Comparison of ENCODE assay signal across 8 cellular contexts in the genomic region with DNA sequence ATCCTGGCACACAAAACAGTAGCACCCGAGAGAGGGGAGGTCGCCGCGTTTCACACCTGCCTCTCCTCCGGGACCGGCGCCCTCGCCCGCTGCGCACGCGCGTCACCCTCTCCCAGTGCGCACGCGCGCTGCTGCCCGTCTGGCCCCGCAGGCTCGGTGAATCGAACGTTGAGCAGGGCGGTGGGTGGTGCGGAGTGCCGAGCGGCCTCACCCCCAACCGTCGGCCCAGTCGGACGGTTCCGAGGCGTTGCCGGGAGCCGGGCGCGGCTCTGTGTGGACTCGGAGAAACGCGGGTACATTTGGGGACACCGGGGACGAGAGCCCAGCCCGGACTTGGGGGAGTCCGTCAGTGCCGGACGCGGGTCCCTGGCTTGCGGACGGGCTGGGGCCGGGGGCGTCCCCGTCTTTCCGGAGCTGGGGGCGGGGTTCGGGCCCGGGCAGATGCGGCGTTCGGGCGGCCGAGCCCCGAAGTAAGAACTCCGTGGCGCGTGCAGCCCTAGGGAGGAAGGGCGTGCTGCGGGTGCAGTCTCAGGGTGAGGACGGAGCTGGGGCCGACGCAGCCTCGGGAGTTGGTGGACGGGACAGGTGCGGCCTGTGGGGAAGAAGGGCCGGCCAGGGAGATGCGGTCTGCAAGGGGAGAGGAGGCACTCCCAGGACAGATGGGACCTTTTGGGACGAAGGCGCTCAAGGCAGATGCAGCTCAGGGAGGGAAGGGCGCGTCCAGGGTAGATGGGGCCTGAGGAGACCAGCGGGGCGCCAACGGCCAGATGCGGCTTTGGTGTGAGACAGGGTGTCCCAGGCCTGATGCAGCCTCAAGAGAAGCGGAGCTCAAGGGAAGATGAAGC. TPM values are rescaled to one million over a fixed set of nuclear protein-coding genes. Genes with fewer than 3 reads are reported as not detected.
DNase-seq lines count a peak whose midpoint lies in the region; ATAC-seq and TF ChIP-seq lines count a peak whose summit lies in the region.

A gene with protein sequence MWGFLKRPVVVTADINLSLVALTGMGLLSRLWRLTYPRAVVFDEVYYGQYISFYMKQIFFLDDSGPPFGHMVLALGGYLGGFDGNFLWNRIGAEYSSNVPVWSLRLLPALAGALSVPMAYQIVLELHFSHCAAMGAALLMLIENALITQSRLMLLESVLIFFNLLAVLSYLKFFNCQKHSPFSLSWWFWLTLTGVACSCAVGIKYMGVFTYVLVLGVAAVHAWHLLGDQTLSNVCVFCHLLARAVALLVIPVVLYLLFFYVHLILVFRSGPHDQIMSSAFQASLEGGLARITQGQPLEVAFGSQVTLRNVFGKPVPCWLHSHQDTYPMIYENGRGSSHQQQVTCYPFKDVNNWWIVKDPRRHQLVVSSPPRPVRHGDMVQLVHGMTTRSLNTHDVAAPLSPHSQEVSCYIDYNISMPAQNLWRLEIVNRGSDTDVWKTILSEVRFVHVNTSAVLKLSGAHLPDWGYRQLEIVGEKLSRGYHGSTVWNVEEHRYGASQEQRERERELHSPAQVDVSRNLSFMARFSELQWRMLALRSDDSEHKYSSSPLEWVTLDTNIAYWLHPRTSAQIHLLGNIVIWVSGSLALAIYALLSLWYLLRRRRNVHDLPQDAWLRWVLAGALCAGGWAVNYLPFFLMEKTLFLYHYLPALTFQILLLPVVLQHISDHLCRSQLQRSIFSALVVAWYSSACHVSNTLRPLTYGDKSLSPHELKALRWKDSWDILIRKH (plus strand): TSS at position 138 of the 845 bp plus-strand sequence. CDS start 1,301 bp downstream, outside the sequence.

- peaks cover 22% of the 10 kb centered on the region for H3F3A ChIP-seq in SU-DHL-6 (ENCODE audit: insufficient read depth)

- H3K4me1 ChIP-seq in ovary (ENCODE audit: insufficient read depth) (peaks cover 10% of the 10 kb centered on the region), thymus (ENCODE audit: control insufficient read depth, insufficient read depth, low read length) (peaks cover 26% of the 10 kb centered on the region)

- H3K36me3 Mint-ChIP-seq in activated naive CD8-positive, alpha-beta T cell treated with anti-CD3 and anti-CD28 coated beads, Interleukin-2, amount 10 ng/mL, durations not matched to agents 7 days and 5 days, result peaks cover 8% of the 10 kb centered on the region

- peak within 1 kb of the TSS; percentile 84 for H3K4me2 ChIP-seq in SU-DHL-6 (ENCODE audit: low read depth, low read length, poor library complexity, severe bottlenecking)

- H3K27ac ChIP-seq in SU-DHL-6 (ENCODE audit: low read depth, low read length) (peak within 1 kb of the TSS; percentile 49), ovary (peak within 1 kb of the TSS in 1 of 2 donors; percentile 12), thymus (ENCODE audit: low read depth) (peak within 1 kb of the TSS; percentile 84)

- H3K9me2 ChIP-seq in SU-DHL-6 (replicated peaks; ENCODE audit: insufficient read depth, low read length), result no peaks in the 10 kb centered on the region

- H3K27me3 ChIP-seq in SU-DHL-6 (ENCODE audit: low read length), result no peaks in the 10 kb centered on the region
- H3K27me3 ChIP-seq in ovary, result no peaks in the 10 kb centered on the region
- no peaks in the 10 kb centered on the region for H3K27me3 ChIP-seq in thymus (ENCODE audit: control insufficient read depth, insufficient read depth)

- peak within 1 kb of the TSS; percentile 90 for H3K27ac Mint-ChIP-seq in activated naive CD8-positive, alpha-beta T cell treated with anti-CD3 and anti-CD28 coated beads, Interleukin-2, amount 10 ng/mL, durations not matched to agents 7 days and 5 days

- H3K36me3 ChIP-seq in SU-DHL-6 (ENCODE audit: low read length) (no peaks in the 10 kb centered on the region), ovary (no peaks in the 10 kb centered on the region), thymus (ENCODE audit: control insufficient read depth, insufficient read depth) (peaks cover 25% of the 10 kb centered on the region)

- peak within 1 kb of the TSS; percentile 89 for H3K9ac ChIP-seq in SU-DHL-6 (ENCODE audit: low read length)

- CTCF ChIA-PET in HEK293T (lab: Yijun Ruan, JAX), result no interaction called here

- peaks cover 44% of the 10 kb centered on the region for H3K4me1 Mint-ChIP-seq in activated naive CD8-positive, alpha-beta T cell treated with anti-CD3 and anti-CD28 coated beads, Interleukin-2, amount 10 ng/mL, durations not matched to agents 7 days and 5 days

- intact Hi-C loops in Right ventricle myocardium inferior (cut with DNase I) (no loop called here), ovary (cut with DNase I) (no loop called here)

- H3K9me3 ChIP-seq in SU-DHL-6 (ENCODE audit: insufficient read depth, low read length), result no peaks in the 10 kb centered on the region
- H3K9me3 ChIP-seq in ovary, result no peaks in the 10 kb centered on the region
- no peaks in the 10 kb centered on the region for H3K9me3 ChIP-seq in thymus (ENCODE audit: control insufficient read depth)

- TF ChIP-seq CTCF in NB4 (IDR thresholded peaks at IDR 0.05; ENCODE audit: low read depth, low read length) (no peak), SU-DHL-6 (IDR thresholded peaks at IDR 0.05; ENCODE audit: insufficient read depth, low read length, poor library complexity, severe bottlenecking) (no peak), ovary (IDR thresholded peaks at IDR 0.05) (no peak)

- DNase-seq in G401 (ENCODE audit: low spot score) (peak; percentile 81), HEK293T (ENCODE audit: extremely low spot score) (peak; percentile 97), NB4 (ENCODE audit: low read depth) (peak; percentile 85), Right ventricle myocardium inferior (ENCODE audit: missing footprints) (peak; percentile 93), ovary (peak; percentile 86 to 92 (median 89))
- DNase-seq in activated naive CD8-positive, alpha-beta T cell treated with anti-CD3 and anti-CD28 coated beads, Interleukin-2, amount 10 ng/mL, durations not matched to agents 7 days and 5 days, result peak; percentile 92

- no peaks in the 10 kb centered on the region for H3K27me3 Mint-ChIP-seq in activated naive CD8-positive, alpha-beta T cell treated with anti-CD3 and anti-CD28 coated beads, Interleukin-2, amount 10 ng/mL, durations not matched to agents 7 days and 5 days

- H3K4me3 ChIP-seq in NB4 (ENCODE audit: low read depth, low read length) (peak within 1 kb of the TSS; percentile 73), SU-DHL-6 (ENCODE audit: insufficient read depth, low read length, poor library complexity, severe bottlenecking) (peak within 1 kb of the TSS; percentile 84), ovary (peak within 1 kb of the TSS; percentile 74), thymus (ENCODE audit: low read length) (peak within 1 kb of the TSS; percentile 88)

- WGBS in ovary, 3 donors, result 0 to 1% (median 0%) methylated on average over 71 to 83 of the region's 83 CpGs
- under 1% methylated on average over 83 of the region's 83 CpGs for WGBS in thymus

- POLR2A ChIA-PET in HEK293T (lab: Yijun Ruan, JAX), result interaction anchor here (1.0 to 1.2 kb wide), 3 partner anchors 20 to 130 kb away, joined by 3 to 8 read pairs (median 4); no protein-coding TSS in a partner anchor
- POLR2A ChIA-PET in activated naive CD8-positive, alpha-beta T cell treated with anti-CD3 and anti-CD28 coated beads, Interleukin-2, amount 10 ng/mL, durations not matched to agents 7 days and 5 days (lab: Charles Lee), result interaction anchor here (0.9 to 1.8 kb wide), 6 partner anchors 9 to 240 kb away, joined by 3 to 7 read pairs (median 4); no protein-coding TSS in a partner anchor

- no peak for TF ChIP-seq EP300 in ovary (IDR thresholded peaks at IDR 0.05)

- TF ChIP-seq POLR2A in NB4 (IDR thresholded peaks at IDR 0.05; ENCODE audit: extremely low read depth, insufficient read length) (peak; percentile 42), ovary (IDR thresholded peaks at IDR 0.05) (no peak)

- H4K20me1 ChIP-seq in SU-DHL-6 (ENCODE audit: low read depth, low read length), result no peaks in the 10 kb centered on the region

- no peaks in the 10 kb centered on the region for H3K9me3 Mint-ChIP-seq in activated naive CD8-positive, alpha-beta T cell treated with anti-CD3 and anti-CD28 coated beads, Interleukin-2, amount 10 ng/mL, durations not matched to agents 7 days and 5 days

- in situ Hi-C loops in G401 (cut with HindIII; ENCODE audit: low sequenced_read_pairs), result no loop called here

- H2AFZ ChIP-seq in SU-DHL-6 (ENCODE audit: low read depth, low read length, severe bottlenecking), result peak within 1 kb of the TSS; percentile 86

- peaks cover 6% of the 10 kb centered on the region for H3K79me2 ChIP-seq in SU-DHL-6 (ENCODE audit: insufficient read depth, low read length)

- peak within 1 kb of the TSS; percentile 99 for H3K4me3 Mint-ChIP-seq in activated naive CD8-positive, alpha-beta T cell treated with anti-CD3 and anti-CD28 coated beads, Interleukin-2, amount 10 ng/mL, durations not matched to agents 7 days and 5 days

- peak; percentile 69 for ATAC-seq in activated naive CD8-positive, alpha-beta T cell treated with anti-CD3 and anti-CD28 coated beads, Interleukin-2, amount 10 ng/mL, durations not matched to agents 7 days and 5 days (ENCODE audit: low read depth)
- peak; percentile 95 for ATAC-seq in Right ventricle myocardium inferior

TF ChIP-seq in HEK293T, 16 proteins besides CTCF, POLR2A, EP300 and RAD21:
- peak; percentile 80; the same call in 1 of the 2 replicates for TF ChIP-seq L3MBTL2 (conservative IDR thresholded peaks at IDR 0.05)
- TF ChIP-seq FOXM1 (IDR thresholded peaks at IDR 0.05; ENCODE audit: borderline replicate concordance), result no peak

RNA-seq across cellular contexts. Expression of the gene that starts here (rescaled TPM):
- 19.4 and 36.5 TPM in 2 replicates for total RNA-seq in G401 (2014; rRNA removed; shearing (Covaris generic))
- 10 to 100 TPM; 44.0 to 51.4 TPM for total RNA-seq in activated naive CD8-positive, alpha-beta T cell treated with anti-CD3 and anti-CD28 coated beads, Interleukin-2, amount 10 ng/mL, durations not matched to agents 7 days and 5 days
- total RNA-seq in Right ventricle myocardium inferior (21.2 TPM), ovary (10 to 100 TPM; 21.0 to 30.8 (median 26.4) TPM)
- polyA plus RNA-seq in ovary (10 to 100 TPM; 14.6 to 25.1 TPM), thymus (51.9 TPM)
